11 cellular contexts compared by ENCODE assay signal in the genomic region with DNA sequence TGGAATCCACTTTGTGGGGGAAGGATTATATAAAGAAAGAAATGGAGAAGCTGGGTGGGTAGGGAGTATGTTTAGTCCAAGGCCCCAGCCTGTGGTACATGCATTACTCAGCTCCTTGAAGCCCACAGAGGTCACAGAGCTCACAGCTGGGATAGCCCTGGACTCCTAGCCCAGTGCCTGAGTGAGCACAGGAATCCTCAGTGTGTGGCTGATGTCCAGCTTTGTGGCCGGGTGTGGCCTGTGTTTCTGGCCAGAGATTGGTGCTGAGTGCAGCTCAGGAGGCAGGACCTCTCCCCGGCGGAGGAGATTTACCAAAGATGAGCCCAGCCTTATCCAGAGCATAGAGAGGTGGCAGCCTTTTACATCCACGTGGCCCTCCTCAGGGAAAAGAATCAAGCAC. TPM values are rescaled to one million over a fixed set of nuclear protein-coding genes. Genes with fewer than 3 reads are reported as not detected.
A peak's percentile ranks its signal among the peaks of the same experiment; 100 is the strongest.
DNase-seq lines count a peak whose midpoint lies in the region; ATAC-seq lines count a peak whose summit lies in the region.
"Had no signal": no experiment of that assay in that cellular context is flagged by ENCODE, and none has a peak within 500 bp of the region (broad histone marks: within the 10 kb centered on the region; RNA-seq: fewer than 3 reads in every experiment).

No MANE protein-coding gene starts in this region.

- H3K9me3 ChIP-seq in neuronal stem cell (replicated peaks in 1 of 2; ENCODE audit: control insufficient read depth in 2 of 2, insufficient read depth in 1 of 2, low read depth in 1 of 2, low read length in 2 of 2): no peaks in the 10 kb centered on the region
- H3K9me3 ChIP-seq: neutrophil had no signal

- H3K18ac ChIP-seq in neuronal stem cell (ENCODE audit: low read length): peak overlapping the region; percentile 80

- H3K4ac ChIP-seq in neuronal stem cell (ENCODE audit: low read length): no peak overlapping the region

- peak overlapping the region; percentile 24 for H2BK15ac ChIP-seq in neuronal stem cell (ENCODE audit: low read length)

- POLR2A ChIA-PET in naive thymus-derived CD8-positive, alpha-beta T cell (lab: Charles Lee): no interaction called here

- peaks cover 1 to 27% (median 17%) of the 10 kb centered on the region in 5 donors for H3K27me3 Mint-ChIP-seq in naive thymus-derived CD8-positive, alpha-beta T cell

- H3K36me3 Mint-ChIP-seq in naive thymus-derived CD8-positive, alpha-beta T cell: no peaks in the 10 kb centered on the region
- H3K36me3 Mint-ChIP-seq: CD8-positive, alpha-beta memory T cell had no signal

- H3K14ac ChIP-seq in neuronal stem cell (ENCODE audit: low read length): peak overlapping the region; percentile 9

- ATAC-seq in Right ventricle myocardium inferior (peak; percentile 81), HG02571 (IDR thresholded peaks at IDR 0.05; ENCODE audit: unreplicated experiment) (no peak)
- no peak for ATAC-seq in naive thymus-derived CD8-positive, alpha-beta T cell

- H3K9me3 Mint-ChIP-seq in naive thymus-derived CD8-positive, alpha-beta T cell: no peaks in the 10 kb centered on the region
- H3K9me3 Mint-ChIP-seq: CD8-positive, alpha-beta memory T cell had no signal

- peak overlapping the region; percentile 68 for H2BK5ac ChIP-seq in neuronal stem cell (ENCODE audit: low read length)

- WGBS in neuronal stem cell (ENCODE audit: extremely low coverage in 2 of 2, insufficient read length in 2 of 2, insufficient replicate concordance in 1 of 2), 2 donors: no CpG with 5 or more reads among the region's 4 CpGs

- no peak overlapping the region for H2BK120ac ChIP-seq in neuronal stem cell (ENCODE audit: low read depth, low read length)

- H4K8ac ChIP-seq in neuronal stem cell (ENCODE audit: low read depth, low read length): no peak overlapping the region

- peak overlapping the region; percentile 31 for H3K9ac ChIP-seq in neuronal stem cell (ENCODE audit: low read depth, low read length, poor library complexity)

- H3K4me3 Mint-ChIP-seq in naive thymus-derived CD8-positive, alpha-beta T cell: no peak overlapping the region

- no peak overlapping the region for H3K23ac ChIP-seq in neuronal stem cell (ENCODE audit: low read depth, low read length, poor library complexity)

- no peak overlapping the region for H2BK12ac ChIP-seq in neuronal stem cell (ENCODE audit: low read length)

- H2AFZ ChIP-seq in neuronal stem cell (ENCODE audit: low read length): no peak overlapping the region

- no peak overlapping the region for H3K4me3 ChIP-seq in neuronal stem cell (ENCODE audit: low read length in 2 of 2)

- no peak overlapping the region for H3K27ac ChIP-seq in neuronal stem cell (replicated peaks; ENCODE audit: low read length)
- H3K27ac ChIP-seq: neutrophil had no signal

- intact Hi-C loops in Right ventricle myocardium inferior (cut with DNase I): no loop called here

- no peak overlapping the region for H2AK5ac ChIP-seq in neuronal stem cell (ENCODE audit: low read depth, low read length)

- peak overlapping the region in 2 of 10 donors; percentile 59 to 77 for H3K27ac Mint-ChIP-seq in naive thymus-derived CD8-positive, alpha-beta T cell

- H3K4me2 ChIP-seq in neuronal stem cell (ENCODE audit: insufficient read depth, low read length, poor library complexity, severe bottlenecking): no peak overlapping the region

- H3K36me3 ChIP-seq in neuronal stem cell (replicated peaks in 1 of 2; ENCODE audit: control insufficient read depth in 2 of 2, insufficient read depth in 2 of 2, low read length in 2 of 2): no peaks in the 10 kb centered on the region
- H3K36me3 ChIP-seq: neutrophil had no signal

- no peak overlapping the region for H4K91ac ChIP-seq in neuronal stem cell (ENCODE audit: low read depth, low read length, poor library complexity)

- peaks cover 0 to 8% (median 2%) of the 10 kb centered on the region in 4 donors for H3K4me1 Mint-ChIP-seq in naive thymus-derived CD8-positive, alpha-beta T cell

- no peaks in the 10 kb centered on the region for H3K79me1 ChIP-seq in neuronal stem cell (ENCODE audit: low read depth, low read length)

- H3K4me1 ChIP-seq in neuronal stem cell (ENCODE audit: control insufficient read depth in 2 of 2, insufficient read depth in 1 of 2, low read depth in 1 of 2, low read length in 2 of 2): peaks cover 10 to 19% of the 10 kb centered on the region in 2 donors

- peak; percentile 13 for DNase-seq in ELR (ENCODE audit: low read depth)
- DNase-seq in RPMI7951 (ENCODE audit: low read depth): peak; percentile 84
- DNase-seq in Right ventricle myocardium inferior (ENCODE audit: missing footprints): peak; percentile 79
- DNase-seq in neuronal stem cell (ENCODE audit: low spot score): no peak
- DNase-seq in activated naive CD4-positive, alpha-beta T cell treated with anti-CD3 and anti-CD28 coated beads, Interleukin-2, amount 50 U/mL, for 16 hours: no peak
- DNase-seq in naive thymus-derived CD8-positive, alpha-beta T cell: no peak
- DNase-seq in foreskin melanocyte: no peak
- DNase-seq: CD8-positive, alpha-beta memory T cell; NCI-H1694 had no signal

- H3K27me3 ChIP-seq in neuronal stem cell (ENCODE audit: control insufficient read depth in 3 of 3, insufficient read depth in 3 of 3, low read depth in 1 of 3, low read length in 3 of 3): peaks cover 0 to 11% (median 0%) of the 10 kb centered on the region in 3 experiments

RNA-seq across cellular contexts. Expression of gene CAPN9, which starts 7.6 kb away (rescaled TPM):
- total RNA-seq in RPMI7951 (2014; rRNA removed; shearing (Covaris generic)): 0.12 TPM in 1 of 2 replicates, not detected in the other
- 0.27 TPM for total RNA-seq in Right ventricle myocardium inferior
- 0.15 TPM for polyA plus RNA-seq in neuronal stem cell (2013, experiment 1 of 2)
- 0.26 TPM for polyA plus RNA-seq in neuronal stem cell (2013, experiment 2 of 2)
- total RNA-seq in naive thymus-derived CD8-positive, alpha-beta T cell: not detected
- polyA plus RNA-seq in naive thymus-derived CD8-positive, alpha-beta T cell: not detected
- total RNA-seq: CD8-positive, alpha-beta memory T cell had no signal
- polyA plus RNA-seq: CD8-positive, alpha-beta memory T cell had no signal

RNA-seq across cellular contexts. Expression of gene AGT, which starts 40.9 kb away (rescaled TPM):
- not detected in 2 replicates for total RNA-seq in RPMI7951 (2014; rRNA removed; shearing (Covaris generic))
- total RNA-seq in Right ventricle myocardium inferior: 74.5 TPM
- polyA plus RNA-seq in neuronal stem cell (2013, experiment 1 of 2): 0.20 TPM
- polyA plus RNA-seq in neuronal stem cell (2013, experiment 2 of 2): 0.22 TPM
- total RNA-seq in naive thymus-derived CD8-positive, alpha-beta T cell: not detected
- polyA plus RNA-seq in naive thymus-derived CD8-positive, alpha-beta T cell: not detected
- total RNA-seq: CD8-positive, alpha-beta memory T cell had no signal
- polyA plus RNA-seq: CD8-positive, alpha-beta memory T cell had no signal

Comparison
In these comparisons a context has a peak if more than half of its experiments do, and no peak if none do; other contexts are left out.
1. DNase-seq: peak in ELR (single experiment), RPMI7951 (single experiment) and Right ventricle myocardium inferior (single experiment); none in neuronal stem cell (single experiment), activated naive CD4-positive, alpha-beta T cell treated with anti-CD3 and anti-CD28 coated beads, Interleukin-2, amount 50 U/mL, for 16 hours (single experiment), naive thymus-derived CD8-positive, alpha-beta T cell (0 of 10) and foreskin melanocyte (single experiment).
2. RNA of gene AGT, which starts 40.9 kb away (total RNA-seq): 74.5 TPM in Right ventricle myocardium inferior (single experiment); not detected in RPMI7951 and not detected in naive thymus-derived CD8-positive, alpha-beta T cell; every median in the first group is over 10 times any median in the second.